12 cellular contexts compared by ENCODE assay signal in genomic region chr1:84247425-84248220, GRCh38. TPM values are rescaled to one million over a fixed set of nuclear protein-coding genes. Genes with fewer than 3 reads are reported as not detected.
DNase-seq lines count a peak whose midpoint lies in the region; ATAC-seq and TF ChIP-seq lines count a peak whose summit lies in the region.
"Had no signal": no experiment of that assay in that cellular context is flagged by ENCODE, and none has a peak within 500 bp of the region (broad histone marks: within the 10 kb centered on the region; RNA-seq: fewer than 3 reads in every experiment).

No MANE protein-coding gene starts in this region.

- intact Hi-C loops in Calu3 (cut with micrococcal nuclease; ENCODE audit: unreplicated experiment) = no loop called here

- CTCF ChIA-PET in Calu3 (lab: Charles Lee) = interaction anchor here (0.6 kb wide), 1 partner anchor 128 kb away, joined by 3 read pairs; no protein-coding TSS in a partner anchor

- DNase-seq in Calu3 (peak; percentile 21), LoVo (ENCODE audit: low spot score) (peak; percentile 88), chondrocyte (ENCODE audit: low spot score) (no peak), NCI-H1105 treated with DMSO at 0.1 percent for 48 hours (lab: John Stamatoyannopoulos, UW) (no peak)
- DNase-seq in natural killer cell treated with Interleukin-12 subunit alpha and Interleukin-12 subunit beta and Interleukin-15 and Interleukin-18, amount 100 ng/mL, for 72 hours (ENCODE audit: low spot score) = no peak
- DNase-seq: activated CD4-positive, alpha-beta T cell treated with anti-CD3 and anti-CD28 coated beads, Interleukin-2, amount 50 U/mL, for 4 hours; cortex of kidney; MM.1S; psoas muscle had no signal

- H3K9me3 Mint-ChIP-seq in Calu3 (ENCODE audit: low read depth, unreplicated experiment) (peaks cover 5% of the 10 kb centered on the region), chondrocyte (ENCODE audit: low read depth) (peaks cover 17% of the 10 kb centered on the region)
- peaks cover 3% of the 10 kb centered on the region for H3K9me3 Mint-ChIP-seq in natural killer cell treated with Interleukin-12 subunit alpha and Interleukin-12 subunit beta and Interleukin-15 and Interleukin-18, amount 100 ng/mL, for 72 hours

- peak overlapping the region; percentile 56 for H3K4me3 Mint-ChIP-seq in Calu3 (ENCODE audit: low read depth, unreplicated experiment)
- no peak overlapping the region for H3K4me3 Mint-ChIP-seq in chondrocyte (ENCODE audit: unreplicated experiment)
- peak overlapping the region; percentile 82 for H3K4me3 Mint-ChIP-seq in natural killer cell treated with Interleukin-12 subunit alpha and Interleukin-12 subunit beta and Interleukin-15 and Interleukin-18, amount 100 ng/mL, for 72 hours

- H3K36me3 Mint-ChIP-seq in Calu3 (ENCODE audit: insufficient read depth, unreplicated experiment) (peaks cover 6% of the 10 kb centered on the region), chondrocyte (ENCODE audit: low read depth) (peaks cover 3% of the 10 kb centered on the region)
- H3K36me3 Mint-ChIP-seq in natural killer cell treated with Interleukin-12 subunit alpha and Interleukin-12 subunit beta and Interleukin-15 and Interleukin-18, amount 100 ng/mL, for 72 hours = peaks cover 15% of the 10 kb centered on the region

- no TSS peak for BruUV-seq in Calu3 (replicated peaks; lab: Mats Ljungman, UMichigan)

- peak overlapping the region; percentile 69 for H3K27ac Mint-ChIP-seq in Calu3 (ENCODE audit: unreplicated experiment)
- peak overlapping the region; percentile 77 for H3K27ac Mint-ChIP-seq in chondrocyte (ENCODE audit: unreplicated experiment)
- peak overlapping the region in 1 of 2 donors; percentile 81 for H3K27ac Mint-ChIP-seq in natural killer cell treated with Interleukin-12 subunit alpha and Interleukin-12 subunit beta and Interleukin-15 and Interleukin-18, amount 100 ng/mL, for 72 hours

- peak; percentile 32 to 98 for ATAC-seq in natural killer cell treated with Interleukin-12 subunit alpha and Interleukin-12 subunit beta and Interleukin-15 and Interleukin-18, amount 100 ng/mL, for 72 hours
- no peak for ATAC-seq in HG03521 (IDR thresholded peaks at IDR 0.05; ENCODE audit: unreplicated experiment)
- no peak for ATAC-seq in GM21381 (IDR thresholded peaks at IDR 0.05; ENCODE audit: unreplicated experiment)
- no peak for ATAC-seq in GM21717 (IDR thresholded peaks at IDR 0.05; ENCODE audit: unreplicated experiment)

- H3K4me1 Mint-ChIP-seq in Calu3 (ENCODE audit: low read depth, unreplicated experiment) (peaks cover 10% of the 10 kb centered on the region), chondrocyte (ENCODE audit: low read depth) (peaks cover 9% of the 10 kb centered on the region)
- H3K4me1 Mint-ChIP-seq in natural killer cell treated with Interleukin-12 subunit alpha and Interleukin-12 subunit beta and Interleukin-15 and Interleukin-18, amount 100 ng/mL, for 72 hours (ENCODE audit: low read depth in 2 of 2) = peaks cover 8 to 21% of the 10 kb centered on the region in 2 donors

- TF ChIP-seq CTCF in Calu3 (IDR thresholded peaks at IDR 0.05; ENCODE audit: unreplicated experiment) (no peak), chondrocyte (IDR thresholded peaks at IDR 0.05) (no peak)

- no peaks in the 10 kb centered on the region for H3K27me3 Mint-ChIP-seq in Calu3 (ENCODE audit: unreplicated experiment)
- H3K27me3 Mint-ChIP-seq in chondrocyte (ENCODE audit: low read depth) = no peaks in the 10 kb centered on the region
- no peaks in the 10 kb centered on the region for H3K27me3 Mint-ChIP-seq in natural killer cell treated with Interleukin-12 subunit alpha and Interleukin-12 subunit beta and Interleukin-15 and Interleukin-18, amount 100 ng/mL, for 72 hours

RNA-seq across cellular contexts. Expression of gene SAMD13, which starts 53.9 kb away (rescaled TPM):
- total RNA-seq in Calu3 (2022) (1.7 and 1.8 TPM in 2 replicates), chondrocyte (0.65 to 1.4 TPM (median 0.92 TPM) in 3 replicates)
- total RNA-seq in natural killer cell treated with Interleukin-12 subunit alpha and Interleukin-12 subunit beta and Interleukin-15 and Interleukin-18, amount 100 ng/mL, for 72 hours = under 1 TPM in 1 of 2 donors, not detected in 1; 0.33 TPM

Comparison
In these comparisons a context has a peak if more than half of its experiments do, and no peak if none do; other contexts are left out.
1. DNase-seq: peak in Calu3 (single experiment) and LoVo (single experiment); none in chondrocyte (single experiment), natural killer cell treated with Interleukin-12 subunit alpha and Interleukin-12 subunit beta and Interleukin-15 and Interleukin-18, amount 100 ng/mL, for 72 hours (single experiment) and NCI-H1105 treated with DMSO at 0.1 percent for 48 hours (single experiment).
2. ATAC-seq: peak in natural killer cell treated with Interleukin-12 subunit alpha and Interleukin-12 subunit beta and Interleukin-15 and Interleukin-18, amount 100 ng/mL, for 72 hours (2 of 2); none in HG03521 (single experiment), GM21381 (single experiment) and GM21717 (single experiment).